In the genomic region with DNA sequence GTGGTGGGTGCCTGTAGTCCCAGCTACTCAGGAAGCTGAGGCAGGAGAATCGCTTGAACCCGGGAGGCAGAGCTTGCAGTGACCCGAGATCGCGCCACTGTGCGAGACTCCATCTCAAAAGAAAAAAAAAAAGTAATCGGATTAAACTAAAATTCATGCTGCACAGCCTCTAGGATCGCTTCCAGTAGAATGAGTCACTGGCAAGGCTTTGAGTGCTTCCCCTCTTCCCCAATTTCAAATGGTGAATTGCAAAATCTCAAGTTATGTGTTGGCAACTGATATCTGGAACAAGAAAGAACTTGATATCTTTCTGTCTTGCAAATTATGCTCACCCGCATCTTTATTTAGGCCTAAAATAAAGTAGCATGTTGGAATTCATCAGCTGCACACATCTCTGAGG, we compare ENCODE assay signal across 9 cellular contexts. TPM values are rescaled to one million over a fixed set of nuclear protein-coding genes. Genes with fewer than 3 reads are reported as not detected.
DNase-seq lines count a peak whose midpoint lies in the region; TF ChIP-seq lines count a peak whose summit lies in the region.
"Had no signal": no experiment of that assay in that cellular context is flagged by ENCODE, and none has a peak within 500 bp of the region (broad histone marks: within the 10 kb centered on the region; RNA-seq: fewer than 3 reads in every experiment).

No MANE protein-coding gene starts in this region.

- intact Hi-C loops in dendritic cell treated with granulocyte-macrophage colony-stimulating factor and Interleukin-4, amounts not matched to agents 40 ng/mL and 50 ng/mL, for 4 days (cut with micrococcal nuclease), result no loop called here

- H3K14ac ChIP-seq in trophoblast cell (ENCODE audit: low read length), result no peak overlapping the region

- H3K27me3 Mint-ChIP-seq in dendritic cell treated with granulocyte-macrophage colony-stimulating factor and Interleukin-4, amounts not matched to agents 40 ng/mL and 50 ng/mL, for 4 days, result no peaks in the 10 kb centered on the region
- H3K27me3 Mint-ChIP-seq: IgD-negative memory B cell had no signal

- CTCF ChIA-PET in BJ (lab: Yijun Ruan, JAX), result no interaction called here

- H3K36me3 Mint-ChIP-seq in dendritic cell treated with granulocyte-macrophage colony-stimulating factor and Interleukin-4, amounts not matched to agents 40 ng/mL and 50 ng/mL, for 4 days (ENCODE audit: low read depth), result peaks cover 11% of the 10 kb centered on the region

- no peaks in the 10 kb centered on the region for H3K9me3 ChIP-seq in trophoblast cell (ENCODE audit: insufficient read depth, low read depth, low read length)
- no peaks in the 10 kb centered on the region for H3K9me3 ChIP-seq in effector memory CD4-positive, alpha-beta T cell (ENCODE audit: control insufficient read depth, low read length)

- H2AK5ac ChIP-seq in trophoblast cell (ENCODE audit: low read length), result no peak overlapping the region

- peak overlapping the region; percentile 50 for H3K4me3 Mint-ChIP-seq in dendritic cell treated with granulocyte-macrophage colony-stimulating factor and Interleukin-4, amounts not matched to agents 40 ng/mL and 50 ng/mL, for 4 days

- no peak overlapping the region for H4K8ac ChIP-seq in trophoblast cell (ENCODE audit: low read depth, low read length)

- no peak overlapping the region for H3K23ac ChIP-seq in trophoblast cell (ENCODE audit: low read length)

- H3K36me3 ChIP-seq in BJ (ENCODE audit: control insufficient read depth, insufficient read depth, low read length) (peaks cover 9% of the 10 kb centered on the region), trophoblast cell (ENCODE audit: control insufficient read depth in 1 of 2, insufficient read depth in 2 of 2, low read length in 2 of 2) (no peaks in the 10 kb centered on the region)
- peaks cover 29% of the 10 kb centered on the region for H3K36me3 ChIP-seq in effector memory CD4-positive, alpha-beta T cell (ENCODE audit: control insufficient read depth, insufficient read depth, low read length)

- H3K4me3 ChIP-seq in BJ (ENCODE audit: low read depth, low read length) (no peak overlapping the region), trophoblast cell (ENCODE audit: low read depth, low read length) (no peak overlapping the region)
- H3K4me3 ChIP-seq in effector memory CD4-positive, alpha-beta T cell (ENCODE audit: insufficient read depth, low read depth, low read length, poor library complexity, severe bottlenecking), result no peak overlapping the region

- no peak overlapping the region for H3K4me2 ChIP-seq in trophoblast cell (ENCODE audit: low read length)

- H2BK5ac ChIP-seq in trophoblast cell (ENCODE audit: low read depth, low read length, poor library complexity), result no peak overlapping the region

- H2AFZ ChIP-seq in trophoblast cell (ENCODE audit: insufficient read depth, low read length, poor library complexity), result no peak overlapping the region

- H2BK120ac ChIP-seq in trophoblast cell (ENCODE audit: insufficient read depth, low read length, poor library complexity), result no peak overlapping the region

- no peak overlapping the region for H3K27ac ChIP-seq in trophoblast cell (ENCODE audit: low read depth, low read length)
- no peak overlapping the region for H3K27ac ChIP-seq in effector memory CD4-positive, alpha-beta T cell (ENCODE audit: insufficient read depth, low read length, poor library complexity, severe bottlenecking)

- H3K4me1 ChIP-seq in trophoblast cell (ENCODE audit: control insufficient read depth in 1 of 2, insufficient read depth in 2 of 2, low read length in 2 of 2), result peaks cover 6 to 7% of the 10 kb centered on the region in 2 experiments
- H3K4me1 ChIP-seq in effector memory CD4-positive, alpha-beta T cell (ENCODE audit: control insufficient read depth, insufficient read depth, low read length, poor library complexity, severe bottlenecking), result peaks cover 47% of the 10 kb centered on the region

- no peak overlapping the region for H3K4ac ChIP-seq in trophoblast cell (ENCODE audit: low read depth, low read length)

- no peaks in the 10 kb centered on the region for H3K79me2 ChIP-seq in trophoblast cell (ENCODE audit: control insufficient read depth, insufficient read depth, low read length, poor library complexity)

- H3K9ac ChIP-seq in trophoblast cell (ENCODE audit: low read length), result no peak overlapping the region

- no peak for TF ChIP-seq CTCF in BJ (IDR thresholded peaks at IDR 0.05; ENCODE audit: insufficient read depth, low read depth, low read length)

- no peaks in the 10 kb centered on the region for H3K79me1 ChIP-seq in trophoblast cell (ENCODE audit: low read length)

- peak overlapping the region; percentile 65 for H3K27ac Mint-ChIP-seq in dendritic cell treated with granulocyte-macrophage colony-stimulating factor and Interleukin-4, amounts not matched to agents 40 ng/mL and 50 ng/mL, for 4 days

- H3K18ac ChIP-seq in trophoblast cell (ENCODE audit: low read length), result no peak overlapping the region

- H2BK12ac ChIP-seq in trophoblast cell (ENCODE audit: low read length), result no peak overlapping the region

- no peak overlapping the region for H4K12ac ChIP-seq in trophoblast cell (ENCODE audit: low read depth, low read length)

- no CpG with 5 or more reads among the region's 9 CpGs for WGBS in trophoblast cell (ENCODE audit: extremely low coverage, insufficient coverage, insufficient read length)

- H3K4me1 Mint-ChIP-seq in dendritic cell treated with granulocyte-macrophage colony-stimulating factor and Interleukin-4, amounts not matched to agents 40 ng/mL and 50 ng/mL, for 4 days (ENCODE audit: low read depth), result peaks cover 43% of the 10 kb centered on the region

- no peaks in the 10 kb centered on the region for H3K27me3 ChIP-seq in BJ (ENCODE audit: control insufficient read depth, insufficient read depth, low read length)
- no peaks in the 10 kb centered on the region for H3K27me3 ChIP-seq in trophoblast cell (ENCODE audit: insufficient read depth, low read length)
- H3K27me3 ChIP-seq in effector memory CD4-positive, alpha-beta T cell (replicated peaks; ENCODE audit: control insufficient read depth, insufficient read depth, low read length, poor library complexity, severe bottlenecking), result no peaks in the 10 kb centered on the region

- no peak overlapping the region for H4K91ac ChIP-seq in trophoblast cell (ENCODE audit: low read depth, low read length)

- DNase-seq in BJ (ENCODE audit: low read depth) (peak; percentile 57), MV-4-11 (lab: John Stamatoyannopoulos, UW) (peak; percentile 94), trophoblast cell (peak; percentile 56 to 92), NK-92 (lab: John Stamatoyannopoulos, UW; ENCODE audit: unreplicated experiment) (no peak), NCI-H2081 (lab: John Stamatoyannopoulos, UW) (no peak), globus pallidus (ENCODE audit: low spot score) (no peak)
- DNase-seq in effector memory CD4-positive, alpha-beta T cell, result no peak

- no peaks in the 10 kb centered on the region for H3K9me3 Mint-ChIP-seq in dendritic cell treated with granulocyte-macrophage colony-stimulating factor and Interleukin-4, amounts not matched to agents 40 ng/mL and 50 ng/mL, for 4 days
- H3K9me3 Mint-ChIP-seq: IgD-negative memory B cell had no signal

- POLR2A ChIA-PET in BJ (lab: Charles Lee), result no interaction called here

RNA-seq across cellular contexts. Expression of gene TTC39C, which starts 12.6 kb away (rescaled TPM):
- polyA plus RNA-seq in BJ (2011; rRNA removed), result 37.9 and 53.9 TPM in 2 replicates
- 65.3 and 69.9 TPM in 2 replicates for polyA minus RNA-seq in BJ (2011; rRNA and poly(A)+ RNA removed)
- polyA plus RNA-seq in trophoblast cell (2013), result 8.6 and 8.8 TPM in 2 replicates

Comparison
In these comparisons a context has a peak if more than half of its experiments do, and no peak if none do; other contexts are left out.
1. DNase-seq: peak in BJ (single experiment), MV-4-11 (single experiment) and trophoblast cell (2 of 2); none in NK-92 (single experiment), NCI-H2081 (0 of 2), effector memory CD4-positive, alpha-beta T cell (0 of 3) and globus pallidus (single experiment).